In the genomic region with DNA sequence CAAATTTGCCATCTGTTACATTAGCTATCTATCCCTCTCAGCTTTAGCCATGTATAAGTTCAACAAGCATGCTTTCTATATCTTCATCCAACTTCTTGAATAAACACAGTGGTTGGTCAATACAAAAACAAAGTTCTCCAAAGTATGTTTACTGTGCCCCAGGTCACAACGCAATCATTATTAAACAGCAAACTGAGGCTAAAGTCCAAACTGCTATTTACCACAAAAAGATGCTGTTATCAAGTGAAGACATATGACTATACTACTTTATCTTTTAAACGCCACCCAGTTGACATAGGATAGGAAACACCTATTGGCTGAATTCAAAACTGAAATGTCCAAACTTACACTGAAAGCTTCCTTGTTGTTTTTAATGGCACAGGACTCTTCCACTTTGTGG, we compare ENCODE assay signal across 15 cellular contexts.
"Had no signal": no experiment of that assay in that cellular context is flagged by ENCODE, and none has a peak within 500 bp of the region (broad histone marks: within the 10 kb centered on the region; RNA-seq: fewer than 3 reads in every experiment).

No MANE protein-coding gene starts in this region.

- H3K9me3 ChIP-seq: heart right ventricle, left lung, tibial artery, uterus had no signal

- H3K27ac Mint-ChIP-seq: activated B cell treated with CpG ODN at 0.5 μM for 24 hours; activated CD8-positive, alpha-beta memory T cell treated with anti-CD3 and anti-CD28 coated beads, Interleukin-2, amount 10 ng/mL, durations not matched to agents 7 days and 5 days; dendritic cell treated with granulocyte-macrophage colony-stimulating factor and Interleukin-4, amounts not matched to agents 40 ng/mL and 50 ng/mL, for 4 days; memory B cell; natural killer cell treated with Interleukin-12 subunit alpha and Interleukin-12 subunit beta and Interleukin-15 and Interleukin-18, amount 100 ng/mL, for 72 hours; stimulated activated memory B cell treated with anti-CD40 and anti-IgM and Interleukin-4, amounts not matched to agents 10 μg/mL and 1 μg/mL and 100 μg/mL, for 72 hours had no signal

- DNase-seq: activated B cell treated with CpG ODN at 0.5 μM for 24 hours; activated CD4-positive, alpha-beta T cell treated with anti-CD3 and anti-CD28 coated beads, Interleukin-2, amount 50 U/mL, for 1 hour; activated CD8-positive, alpha-beta memory T cell treated with anti-CD3 and anti-CD28 coated beads, Interleukin-2, amount 10 ng/mL, durations not matched to agents 7 days and 5 days; heart right ventricle; left lung; nucleus accumbens; right cardiac atrium; T1000; tibial artery; uterus had no signal

- H3K4me3 Mint-ChIP-seq: activated B cell treated with CpG ODN at 0.5 μM for 24 hours; activated CD8-positive, alpha-beta memory T cell treated with anti-CD3 and anti-CD28 coated beads, Interleukin-2, amount 10 ng/mL, durations not matched to agents 7 days and 5 days; dendritic cell treated with granulocyte-macrophage colony-stimulating factor and Interleukin-4, amounts not matched to agents 40 ng/mL and 50 ng/mL, for 4 days; memory B cell; natural killer cell treated with Interleukin-12 subunit alpha and Interleukin-12 subunit beta and Interleukin-15 and Interleukin-18, amount 100 ng/mL, for 72 hours; stimulated activated memory B cell treated with anti-CD40 and anti-IgM and Interleukin-4, amounts not matched to agents 10 μg/mL and 1 μg/mL and 100 μg/mL, for 72 hours had no signal

- H3K27me3 ChIP-seq: heart right ventricle, left lung, tibial artery, uterus had no signal

- H3K36me3 ChIP-seq: uterus had no signal

- H3K27me3 Mint-ChIP-seq: activated B cell treated with CpG ODN at 0.5 μM for 24 hours; activated CD8-positive, alpha-beta memory T cell treated with anti-CD3 and anti-CD28 coated beads, Interleukin-2, amount 10 ng/mL, durations not matched to agents 7 days and 5 days; dendritic cell treated with granulocyte-macrophage colony-stimulating factor and Interleukin-4, amounts not matched to agents 40 ng/mL and 50 ng/mL, for 4 days; memory B cell; natural killer cell treated with Interleukin-12 subunit alpha and Interleukin-12 subunit beta and Interleukin-15 and Interleukin-18, amount 100 ng/mL, for 72 hours; stimulated activated memory B cell treated with anti-CD40 and anti-IgM and Interleukin-4, amounts not matched to agents 10 μg/mL and 1 μg/mL and 100 μg/mL, for 72 hours had no signal

- H3K4me1 ChIP-seq: heart right ventricle, left lung, tibial artery, uterus had no signal

- H3K4me3 ChIP-seq: heart right ventricle, left lung, tibial artery, uterus had no signal

- H3K9me3 Mint-ChIP-seq: activated B cell treated with CpG ODN at 0.5 μM for 24 hours; dendritic cell treated with granulocyte-macrophage colony-stimulating factor and Interleukin-4, amounts not matched to agents 40 ng/mL and 50 ng/mL, for 4 days; memory B cell; natural killer cell treated with Interleukin-12 subunit alpha and Interleukin-12 subunit beta and Interleukin-15 and Interleukin-18, amount 100 ng/mL, for 72 hours; stimulated activated memory B cell treated with anti-CD40 and anti-IgM and Interleukin-4, amounts not matched to agents 10 μg/mL and 1 μg/mL and 100 μg/mL, for 72 hours had no signal

- H3K27ac ChIP-seq: heart right ventricle, left lung, tibial artery, uterus had no signal

- ATAC-seq: activated CD8-positive, alpha-beta memory T cell treated with anti-CD3 and anti-CD28 coated beads, Interleukin-2, amount 10 ng/mL, durations not matched to agents 7 days and 5 days; esophagus mucosa; heart right ventricle; left lung; natural killer cell treated with Interleukin-12 subunit alpha and Interleukin-12 subunit beta and Interleukin-15 and Interleukin-18, amount 100 ng/mL, for 72 hours; right cardiac atrium; stimulated activated memory B cell treated with anti-CD40 and anti-IgM and Interleukin-4, amounts not matched to agents 10 μg/mL and 1 μg/mL and 100 μg/mL, for 72 hours had no signal
